Comparison of ENCODE assay signal across 1 cellular context in genomic region chr12:112010415-112011344, GRCh38.
TF ChIP-seq lines count a peak whose summit lies in the region.

No MANE protein-coding gene starts in this region.

TF ChIP-seq in HepG2, 621 proteins besides CTCF, POLR2A, EP300 and RAD21:
- no peak for TF ChIP-seq ZNF678 (CRISPR knock-in tag; IDR thresholded peaks at IDR 0.05)
- TF ChIP-seq ZNF382 (CRISPR knock-in tag; IDR thresholded peaks at IDR 0.05; ENCODE audit: borderline replicate concordance) = no peak
- TF ChIP-seq, protein P1, sequence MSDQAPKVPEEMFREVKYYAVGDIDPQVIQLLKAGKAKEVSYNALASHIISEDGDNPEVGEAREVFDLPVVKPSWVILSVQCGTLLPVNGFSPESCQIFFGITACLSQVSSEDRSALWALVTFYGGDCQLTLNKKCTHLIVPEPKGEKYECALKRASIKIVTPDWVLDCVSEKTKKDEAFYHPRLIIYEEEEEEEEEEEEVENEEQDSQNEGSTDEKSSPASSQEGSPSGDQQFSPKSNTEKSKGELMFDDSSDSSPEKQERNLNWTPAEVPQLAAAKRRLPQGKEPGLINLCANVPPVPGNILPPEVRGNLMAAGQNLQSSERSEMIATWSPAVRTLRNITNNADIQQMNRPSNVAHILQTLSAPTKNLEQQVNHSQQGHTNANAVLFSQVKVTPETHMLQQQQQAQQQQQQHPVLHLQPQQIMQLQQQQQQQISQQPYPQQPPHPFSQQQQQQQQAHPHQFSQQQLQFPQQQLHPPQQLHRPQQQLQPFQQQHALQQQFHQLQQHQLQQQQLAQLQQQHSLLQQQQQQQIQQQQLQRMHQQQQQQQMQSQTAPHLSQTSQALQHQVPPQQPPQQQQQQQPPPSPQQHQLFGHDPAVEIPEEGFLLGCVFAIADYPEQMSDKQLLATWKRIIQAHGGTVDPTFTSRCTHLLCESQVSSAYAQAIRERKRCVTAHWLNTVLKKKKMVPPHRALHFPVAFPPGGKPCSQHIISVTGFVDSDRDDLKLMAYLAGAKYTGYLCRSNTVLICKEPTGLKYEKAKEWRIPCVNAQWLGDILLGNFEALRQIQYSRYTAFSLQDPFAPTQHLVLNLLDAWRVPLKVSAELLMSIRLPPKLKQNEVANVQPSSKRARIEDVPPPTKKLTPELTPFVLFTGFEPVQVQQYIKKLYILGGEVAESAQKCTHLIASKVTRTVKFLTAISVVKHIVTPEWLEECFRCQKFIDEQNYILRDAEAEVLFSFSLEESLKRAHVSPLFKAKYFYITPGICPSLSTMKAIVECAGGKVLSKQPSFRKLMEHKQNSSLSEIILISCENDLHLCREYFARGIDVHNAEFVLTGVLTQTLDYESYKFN (CRISPR knock-in tag; conservative IDR thresholded peaks at IDR 0.05) = no peak
- no peak for TF ChIP-seq DPF2 (CRISPR knock-in tag; IDR thresholded peaks at IDR 0.05; ENCODE audit: borderline replicate concordance, low read depth)
- 0 out of 2 replicates have a peak, but pooled peaks have one; percentile 30 for TF ChIP-seq RBFOX2 (IDR thresholded peaks at IDR 0.05; ENCODE audit: low read depth, low read length)
- TF ChIP-seq ZNF597 (CRISPR knock-in tag; IDR thresholded peaks at IDR 0.05) = no peak
- 0 out of 2 replicates have a peak, but pooled peaks have one; percentile 40 for TF ChIP-seq NRL (CRISPR knock-in tag; IDR thresholded peaks at IDR 0.05; ENCODE audit: borderline replicate concordance)
- TF ChIP-seq, protein P2, sequence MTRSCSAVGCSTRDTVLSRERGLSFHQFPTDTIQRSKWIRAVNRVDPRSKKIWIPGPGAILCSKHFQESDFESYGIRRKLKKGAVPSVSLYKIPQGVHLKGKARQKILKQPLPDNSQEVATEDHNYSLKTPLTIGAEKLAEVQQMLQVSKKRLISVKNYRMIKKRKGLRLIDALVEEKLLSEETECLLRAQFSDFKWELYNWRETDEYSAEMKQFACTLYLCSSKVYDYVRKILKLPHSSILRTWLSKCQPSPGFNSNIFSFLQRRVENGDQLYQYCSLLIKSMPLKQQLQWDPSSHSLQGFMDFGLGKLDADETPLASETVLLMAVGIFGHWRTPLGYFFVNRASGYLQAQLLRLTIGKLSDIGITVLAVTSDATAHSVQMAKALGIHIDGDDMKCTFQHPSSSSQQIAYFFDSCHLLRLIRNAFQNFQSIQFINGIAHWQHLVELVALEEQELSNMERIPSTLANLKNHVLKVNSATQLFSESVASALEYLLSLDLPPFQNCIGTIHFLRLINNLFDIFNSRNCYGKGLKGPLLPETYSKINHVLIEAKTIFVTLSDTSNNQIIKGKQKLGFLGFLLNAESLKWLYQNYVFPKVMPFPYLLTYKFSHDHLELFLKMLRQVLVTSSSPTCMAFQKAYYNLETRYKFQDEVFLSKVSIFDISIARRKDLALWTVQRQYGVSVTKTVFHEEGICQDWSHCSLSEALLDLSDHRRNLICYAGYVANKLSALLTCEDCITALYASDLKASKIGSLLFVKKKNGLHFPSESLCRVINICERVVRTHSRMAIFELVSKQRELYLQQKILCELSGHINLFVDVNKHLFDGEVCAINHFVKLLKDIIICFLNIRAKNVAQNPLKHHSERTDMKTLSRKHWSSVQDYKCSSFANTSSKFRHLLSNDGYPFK (CRISPR knock-in tag; IDR thresholded peaks at IDR 0.05; ENCODE audit: borderline replicate concordance) = no peak
